In the genomic region with DNA sequence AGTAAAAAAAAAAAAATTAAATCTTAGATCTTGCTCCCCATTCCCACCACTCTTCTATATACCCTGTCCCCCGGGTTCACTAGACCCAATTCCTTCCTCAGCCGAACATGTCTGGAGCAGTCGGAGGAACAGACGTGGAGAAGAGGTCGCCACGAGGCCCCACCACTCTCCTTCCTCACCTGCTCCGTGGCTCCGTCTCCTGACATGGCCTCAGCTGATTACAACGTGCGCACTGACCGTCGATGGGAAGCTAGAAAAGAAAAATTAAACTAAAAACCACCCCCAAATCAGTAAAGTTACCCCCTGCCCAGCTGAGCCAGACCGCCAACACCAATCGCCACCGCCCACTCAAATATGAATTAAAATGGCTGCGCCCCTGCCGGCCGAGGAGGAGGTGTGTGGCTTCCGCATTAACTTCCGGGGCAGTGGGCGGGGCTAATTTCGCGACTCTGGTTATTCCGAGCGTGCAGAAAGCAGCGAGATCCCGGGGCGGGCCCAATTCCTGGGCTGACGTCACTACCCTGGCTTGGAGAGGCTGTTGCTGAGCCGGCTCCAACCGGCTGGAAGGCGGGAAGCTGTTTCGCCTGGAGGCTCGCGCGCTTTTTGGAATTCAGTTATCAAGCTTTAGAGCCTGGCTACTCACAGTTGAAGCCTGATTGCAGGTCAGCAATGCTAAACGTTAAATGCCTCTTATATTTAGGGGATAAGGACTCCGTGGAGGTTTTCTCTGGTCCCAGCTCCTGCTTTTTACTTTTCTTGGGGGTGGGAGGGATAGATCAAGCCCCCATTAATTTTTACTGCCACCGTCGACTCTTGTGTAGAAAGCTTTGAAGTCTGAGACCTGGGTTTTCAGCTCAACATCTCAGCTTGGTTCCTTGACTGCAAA, we compare ENCODE assay signal across 8 cellular contexts. TPM values are rescaled to one million over a fixed set of nuclear protein-coding genes. Genes with fewer than 3 reads are reported as not detected.
A peak's percentile ranks its signal among the peaks of the same experiment; 100 is the strongest.
DNase-seq lines count a peak whose midpoint lies in the region; ATAC-seq and TF ChIP-seq lines count a peak whose summit lies in the region.

Gene CSTF3, minus strand, starts transcription at position 361 of the 886 bp plus-strand sequence. Its CDS starts 155 bp downstream, at position 206.

- peaks cover 41% of the 10 kb centered on the region for H3K4me1 Mint-ChIP-seq in activated CD4-positive, alpha-beta T cell treated with anti-CD3 and anti-CD28 coated beads, Interleukin-2, amount 10 ng/mL, durations not matched to agents 7 days and 5 days

- peak within 1 kb of the TSS; percentile 79 for H3K4me3 ChIP-seq in coronary artery

- CTCF ChIA-PET in activated CD4-positive, alpha-beta T cell treated with anti-CD3 and anti-CD28 coated beads, Interleukin-2, amount 10 ng/mL, durations not matched to agents 7 days and 5 days (lab: Charles Lee) = interaction anchor here (0.9 to 1.5 kb wide), 3 partner anchors 10 to 98 kb away, joined by 3 to 5 read pairs (median 3); no protein-coding TSS in a partner anchor

- no peaks in the 10 kb centered on the region for H3K27me3 ChIP-seq in layer of hippocampus (ENCODE audit: control insufficient read depth, insufficient read depth, low read length)

- peak within 1 kb of the TSS; percentile 77 to 78 for H3K27ac ChIP-seq in coronary artery
- peak within 1 kb of the TSS; percentile 54 for H3K27ac ChIP-seq in layer of hippocampus (ENCODE audit: low read depth, low read length)

- peak within 1 kb of the TSS; percentile 99 for H3K27ac Mint-ChIP-seq in activated CD4-positive, alpha-beta T cell treated with anti-CD3 and anti-CD28 coated beads, Interleukin-2, amount 10 ng/mL, durations not matched to agents 7 days and 5 days

- DNase-seq in C1 segment of cervical spinal cord (lab: John Stamatoyannopoulos, UW) (peak; percentile 82 to 99 (median 98)), NCI-H69 (lab: John Stamatoyannopoulos, UW) (peak; percentile 100), coronary artery (ENCODE audit: low spot score) (peak; percentile 100)
- DNase-seq in activated CD4-positive, alpha-beta T cell treated with anti-CD3 and anti-CD28 coated beads, Interleukin-2, amount 10 ng/mL, durations not matched to agents 7 days and 5 days = peak; percentile 97
- DNase-seq in stimulated activated CD4-positive, alpha-beta T cell treated with anti-CD3 and anti-CD28 coated beads, Interleukin-1b, Interleukin-23, amount 100 ng/mL, for 4 hours (ENCODE audit: low read depth in 2 of 2) = peak; percentile 95 to 98

- peak; percentile 28 for TF ChIP-seq CTCF in coronary artery (IDR thresholded peaks at IDR 0.05)

- H3K36me3 Mint-ChIP-seq in activated CD4-positive, alpha-beta T cell treated with anti-CD3 and anti-CD28 coated beads, Interleukin-2, amount 10 ng/mL, durations not matched to agents 7 days and 5 days (ENCODE audit: low read depth) = peaks cover 27% of the 10 kb centered on the region

- peak within 1 kb of the TSS; percentile 99 for H3K4me3 Mint-ChIP-seq in activated CD4-positive, alpha-beta T cell treated with anti-CD3 and anti-CD28 coated beads, Interleukin-2, amount 10 ng/mL, durations not matched to agents 7 days and 5 days

- POLR2A ChIA-PET in activated CD4-positive, alpha-beta T cell treated with anti-CD3 and anti-CD28 coated beads, Interleukin-2, amount 10 ng/mL, durations not matched to agents 7 days and 5 days (lab: Charles Lee) = no interaction called here

- H3K27me3 Mint-ChIP-seq in activated CD4-positive, alpha-beta T cell treated with anti-CD3 and anti-CD28 coated beads, Interleukin-2, amount 10 ng/mL, durations not matched to agents 7 days and 5 days = no peaks in the 10 kb centered on the region

- H3K9me3 Mint-ChIP-seq in activated CD4-positive, alpha-beta T cell treated with anti-CD3 and anti-CD28 coated beads, Interleukin-2, amount 10 ng/mL, durations not matched to agents 7 days and 5 days = no peaks in the 10 kb centered on the region

- ATAC-seq in GM19328 (IDR thresholded peaks at IDR 0.05; ENCODE audit: unreplicated experiment) (peak; percentile 90), HG03520 (IDR thresholded peaks at IDR 0.05; ENCODE audit: unreplicated experiment) (peak; percentile 85)

RNA-seq across cellular contexts. Expression of gene CSTF3, which starts in this region (rescaled TPM):
- 10 to 100 TPM; 25.3 to 29.2 TPM for total RNA-seq in activated CD4-positive, alpha-beta T cell treated with anti-CD3 and anti-CD28 coated beads, Interleukin-2, amount 10 ng/mL, durations not matched to agents 7 days and 5 days

Comparison
In these comparisons a context has a peak if more than half of its experiments do, and no peak if none do; other contexts are left out.
1. Peak in every context shown above with its lines: DNase-seq, ATAC-seq, H3K4me3 ChIP-seq and H3K27ac ChIP-seq.